1 cellular context compared by ENCODE assay signal in the genomic region with DNA sequence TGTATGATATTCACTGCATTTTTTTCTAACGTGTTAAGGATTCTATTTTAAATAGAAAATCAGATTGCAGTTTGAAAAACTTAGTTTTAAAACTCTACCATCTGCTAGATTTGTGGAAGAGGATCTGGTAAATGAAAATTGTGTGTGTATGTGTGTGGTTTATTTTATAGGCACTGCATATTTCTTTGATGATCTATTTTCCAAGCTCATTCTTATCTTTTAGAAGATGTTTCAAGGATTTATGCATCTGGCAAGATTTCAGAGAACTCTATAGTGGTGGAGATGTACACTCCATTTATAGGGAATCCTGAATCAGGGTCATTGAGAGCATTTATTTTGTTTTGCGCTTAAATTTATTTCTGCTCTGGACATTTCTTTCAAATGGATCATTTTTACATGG.
TF ChIP-seq lines count a peak whose summit lies in the region.

No MANE protein-coding gene starts in this region.

TF ChIP-seq in WTC11, 78 proteins besides CTCF, POLR2A, EP300 and RAD21:
- TF ChIP-seq, protein P1, sequence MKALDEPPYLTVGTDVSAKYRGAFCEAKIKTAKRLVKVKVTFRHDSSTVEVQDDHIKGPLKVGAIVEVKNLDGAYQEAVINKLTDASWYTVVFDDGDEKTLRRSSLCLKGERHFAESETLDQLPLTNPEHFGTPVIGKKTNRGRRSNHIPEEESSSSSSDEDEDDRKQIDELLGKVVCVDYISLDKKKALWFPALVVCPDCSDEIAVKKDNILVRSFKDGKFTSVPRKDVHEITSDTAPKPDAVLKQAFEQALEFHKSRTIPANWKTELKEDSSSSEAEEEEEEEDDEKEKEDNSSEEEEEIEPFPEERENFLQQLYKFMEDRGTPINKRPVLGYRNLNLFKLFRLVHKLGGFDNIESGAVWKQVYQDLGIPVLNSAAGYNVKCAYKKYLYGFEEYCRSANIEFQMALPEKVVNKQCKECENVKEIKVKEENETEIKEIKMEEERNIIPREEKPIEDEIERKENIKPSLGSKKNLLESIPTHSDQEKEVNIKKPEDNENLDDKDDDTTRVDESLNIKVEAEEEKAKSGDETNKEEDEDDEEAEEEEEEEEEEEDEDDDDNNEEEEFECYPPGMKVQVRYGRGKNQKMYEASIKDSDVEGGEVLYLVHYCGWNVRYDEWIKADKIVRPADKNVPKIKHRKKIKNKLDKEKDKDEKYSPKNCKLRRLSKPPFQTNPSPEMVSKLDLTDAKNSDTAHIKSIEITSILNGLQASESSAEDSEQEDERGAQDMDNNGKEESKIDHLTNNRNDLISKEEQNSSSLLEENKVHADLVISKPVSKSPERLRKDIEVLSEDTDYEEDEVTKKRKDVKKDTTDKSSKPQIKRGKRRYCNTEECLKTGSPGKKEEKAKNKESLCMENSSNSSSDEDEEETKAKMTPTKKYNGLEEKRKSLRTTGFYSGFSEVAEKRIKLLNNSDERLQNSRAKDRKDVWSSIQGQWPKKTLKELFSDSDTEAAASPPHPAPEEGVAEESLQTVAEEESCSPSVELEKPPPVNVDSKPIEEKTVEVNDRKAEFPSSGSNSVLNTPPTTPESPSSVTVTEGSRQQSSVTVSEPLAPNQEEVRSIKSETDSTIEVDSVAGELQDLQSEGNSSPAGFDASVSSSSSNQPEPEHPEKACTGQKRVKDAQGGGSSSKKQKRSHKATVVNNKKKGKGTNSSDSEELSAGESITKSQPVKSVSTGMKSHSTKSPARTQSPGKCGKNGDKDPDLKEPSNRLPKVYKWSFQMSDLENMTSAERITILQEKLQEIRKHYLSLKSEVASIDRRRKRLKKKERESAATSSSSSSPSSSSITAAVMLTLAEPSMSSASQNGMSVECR (CRISPR knock-in tag; IDR thresholded peaks at IDR 0.05; ENCODE audit: borderline replicate concordance) = no peak
- TF ChIP-seq, protein P2, sequence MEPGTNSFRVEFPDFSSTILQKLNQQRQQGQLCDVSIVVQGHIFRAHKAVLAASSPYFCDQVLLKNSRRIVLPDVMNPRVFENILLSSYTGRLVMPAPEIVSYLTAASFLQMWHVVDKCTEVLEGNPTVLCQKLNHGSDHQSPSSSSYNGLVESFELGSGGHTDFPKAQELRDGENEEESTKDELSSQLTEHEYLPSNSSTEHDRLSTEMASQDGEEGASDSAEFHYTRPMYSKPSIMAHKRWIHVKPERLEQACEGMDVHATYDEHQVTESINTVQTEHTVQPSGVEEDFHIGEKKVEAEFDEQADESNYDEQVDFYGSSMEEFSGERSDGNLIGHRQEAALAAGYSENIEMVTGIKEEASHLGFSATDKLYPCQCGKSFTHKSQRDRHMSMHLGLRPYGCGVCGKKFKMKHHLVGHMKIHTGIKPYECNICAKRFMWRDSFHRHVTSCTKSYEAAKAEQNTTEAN (CRISPR knock-in tag; IDR thresholded peaks at IDR 0.05) = no peak
- no peak for TF ChIP-seq ZNF138 (CRISPR knock-in tag; conservative IDR thresholded peaks at IDR 0.05)
- no peak for TF ChIP-seq FOXK1 (CRISPR knock-in tag; IDR thresholded peaks at IDR 0.05)
- TF ChIP-seq, protein P3, sequence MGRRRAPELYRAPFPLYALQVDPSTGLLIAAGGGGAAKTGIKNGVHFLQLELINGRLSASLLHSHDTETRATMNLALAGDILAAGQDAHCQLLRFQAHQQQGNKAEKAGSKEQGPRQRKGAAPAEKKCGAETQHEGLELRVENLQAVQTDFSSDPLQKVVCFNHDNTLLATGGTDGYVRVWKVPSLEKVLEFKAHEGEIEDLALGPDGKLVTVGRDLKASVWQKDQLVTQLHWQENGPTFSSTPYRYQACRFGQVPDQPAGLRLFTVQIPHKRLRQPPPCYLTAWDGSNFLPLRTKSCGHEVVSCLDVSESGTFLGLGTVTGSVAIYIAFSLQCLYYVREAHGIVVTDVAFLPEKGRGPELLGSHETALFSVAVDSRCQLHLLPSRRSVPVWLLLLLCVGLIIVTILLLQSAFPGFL (CRISPR knock-in tag; IDR thresholded peaks at IDR 0.05; ENCODE audit: borderline replicate concordance) = no peak
- TF ChIP-seq, protein P4, sequence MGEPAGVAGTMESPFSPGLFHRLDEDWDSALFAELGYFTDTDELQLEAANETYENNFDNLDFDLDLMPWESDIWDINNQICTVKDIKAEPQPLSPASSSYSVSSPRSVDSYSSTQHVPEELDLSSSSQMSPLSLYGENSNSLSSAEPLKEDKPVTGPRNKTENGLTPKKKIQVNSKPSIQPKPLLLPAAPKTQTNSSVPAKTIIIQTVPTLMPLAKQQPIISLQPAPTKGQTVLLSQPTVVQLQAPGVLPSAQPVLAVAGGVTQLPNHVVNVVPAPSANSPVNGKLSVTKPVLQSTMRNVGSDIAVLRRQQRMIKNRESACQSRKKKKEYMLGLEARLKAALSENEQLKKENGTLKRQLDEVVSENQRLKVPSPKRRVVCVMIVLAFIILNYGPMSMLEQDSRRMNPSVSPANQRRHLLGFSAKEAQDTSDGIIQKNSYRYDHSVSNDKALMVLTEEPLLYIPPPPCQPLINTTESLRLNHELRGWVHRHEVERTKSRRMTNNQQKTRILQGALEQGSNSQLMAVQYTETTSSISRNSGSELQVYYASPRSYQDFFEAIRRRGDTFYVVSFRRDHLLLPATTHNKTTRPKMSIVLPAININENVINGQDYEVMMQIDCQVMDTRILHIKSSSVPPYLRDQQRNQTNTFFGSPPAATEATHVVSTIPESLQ (CRISPR knock-in tag; IDR thresholded peaks at IDR 0.05) = no peak
- TF ChIP-seq, protein P5, sequence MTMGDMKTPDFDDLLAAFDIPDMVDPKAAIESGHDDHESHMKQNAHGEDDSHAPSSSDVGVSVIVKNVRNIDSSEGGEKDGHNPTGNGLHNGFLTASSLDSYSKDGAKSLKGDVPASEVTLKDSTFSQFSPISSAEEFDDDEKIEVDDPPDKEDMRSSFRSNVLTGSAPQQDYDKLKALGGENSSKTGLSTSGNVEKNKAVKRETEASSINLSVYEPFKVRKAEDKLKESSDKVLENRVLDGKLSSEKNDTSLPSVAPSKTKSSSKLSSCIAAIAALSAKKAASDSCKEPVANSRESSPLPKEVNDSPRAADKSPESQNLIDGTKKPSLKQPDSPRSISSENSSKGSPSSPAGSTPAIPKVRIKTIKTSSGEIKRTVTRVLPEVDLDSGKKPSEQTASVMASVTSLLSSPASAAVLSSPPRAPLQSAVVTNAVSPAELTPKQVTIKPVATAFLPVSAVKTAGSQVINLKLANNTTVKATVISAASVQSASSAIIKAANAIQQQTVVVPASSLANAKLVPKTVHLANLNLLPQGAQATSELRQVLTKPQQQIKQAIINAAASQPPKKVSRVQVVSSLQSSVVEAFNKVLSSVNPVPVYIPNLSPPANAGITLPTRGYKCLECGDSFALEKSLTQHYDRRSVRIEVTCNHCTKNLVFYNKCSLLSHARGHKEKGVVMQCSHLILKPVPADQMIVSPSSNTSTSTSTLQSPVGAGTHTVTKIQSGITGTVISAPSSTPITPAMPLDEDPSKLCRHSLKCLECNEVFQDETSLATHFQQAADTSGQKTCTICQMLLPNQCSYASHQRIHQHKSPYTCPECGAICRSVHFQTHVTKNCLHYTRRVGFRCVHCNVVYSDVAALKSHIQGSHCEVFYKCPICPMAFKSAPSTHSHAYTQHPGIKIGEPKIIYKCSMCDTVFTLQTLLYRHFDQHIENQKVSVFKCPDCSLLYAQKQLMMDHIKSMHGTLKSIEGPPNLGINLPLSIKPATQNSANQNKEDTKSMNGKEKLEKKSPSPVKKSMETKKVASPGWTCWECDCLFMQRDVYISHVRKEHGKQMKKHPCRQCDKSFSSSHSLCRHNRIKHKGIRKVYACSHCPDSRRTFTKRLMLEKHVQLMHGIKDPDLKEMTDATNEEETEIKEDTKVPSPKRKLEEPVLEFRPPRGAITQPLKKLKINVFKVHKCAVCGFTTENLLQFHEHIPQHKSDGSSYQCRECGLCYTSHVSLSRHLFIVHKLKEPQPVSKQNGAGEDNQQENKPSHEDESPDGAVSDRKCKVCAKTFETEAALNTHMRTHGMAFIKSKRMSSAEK (CRISPR knock-in tag; IDR thresholded peaks at IDR 0.05; ENCODE audit: borderline replicate concordance) = no peak
- TF ChIP-seq, protein P6, sequence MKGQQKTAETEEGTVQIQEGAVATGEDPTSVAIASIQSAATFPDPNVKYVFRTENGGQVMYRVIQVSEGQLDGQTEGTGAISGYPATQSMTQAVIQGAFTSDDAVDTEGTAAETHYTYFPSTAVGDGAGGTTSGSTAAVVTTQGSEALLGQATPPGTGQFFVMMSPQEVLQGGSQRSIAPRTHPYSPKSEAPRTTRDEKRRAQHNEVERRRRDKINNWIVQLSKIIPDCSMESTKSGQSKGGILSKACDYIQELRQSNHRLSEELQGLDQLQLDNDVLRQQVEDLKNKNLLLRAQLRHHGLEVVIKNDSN (CRISPR knock-in tag; IDR thresholded peaks at IDR 0.05) = no peak
- no peak for TF ChIP-seq FOXJ3 (CRISPR knock-in tag; IDR thresholded peaks at IDR 0.05; ENCODE audit: borderline replicate concordance)
